Comparison of ENCODE assay signal across 8 cellular contexts in the genomic region with DNA sequence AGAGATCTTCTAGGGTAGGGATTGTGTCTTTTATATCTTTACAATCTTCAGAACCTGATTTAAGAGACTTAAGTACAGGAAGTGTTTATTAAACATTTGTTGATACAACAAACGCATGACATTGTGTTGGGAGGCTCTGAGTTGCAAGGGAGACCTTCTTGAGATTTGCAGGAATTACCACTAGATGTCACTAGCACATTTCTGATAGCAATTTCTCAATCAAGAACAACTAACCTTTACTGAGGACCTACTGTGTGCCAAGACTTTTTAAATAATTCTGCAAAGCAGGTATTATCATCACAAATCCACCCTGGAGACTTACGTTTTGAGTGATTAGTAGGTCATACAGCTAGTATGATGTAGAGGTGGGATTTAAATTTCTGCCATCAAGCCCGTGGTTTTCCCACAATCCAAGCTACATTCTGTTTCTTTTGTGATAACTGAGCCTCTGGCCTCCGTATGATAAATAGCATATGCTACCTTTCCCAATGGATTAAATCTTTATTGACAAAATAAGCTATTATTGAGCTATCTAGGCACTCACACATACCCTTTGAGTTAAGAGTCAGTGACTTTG.
DNase-seq lines count a peak whose midpoint lies in the region; ATAC-seq, FAIRE-seq and TF ChIP-seq lines count a peak whose summit lies in the region.

No MANE protein-coding gene starts in this region.

- no peak overlapping the region for H3K27ac ChIP-seq in H9 (ENCODE audit: insufficient read length, low read depth, low read length)
- H3K27ac ChIP-seq in RWPE1, result no peak overlapping the region
- H3K27ac ChIP-seq in CD4-positive, alpha-beta T cell (ENCODE audit: low read depth, low read length), result no peak overlapping the region

- H3K79me2 ChIP-seq in H9 (ENCODE audit: insufficient read depth, low read length), result no peaks in the 10 kb centered on the region

- no peak overlapping the region for H2BK20ac ChIP-seq in H9 (ENCODE audit: low read depth, low read length, poor library complexity, severe bottlenecking)

- intact Hi-C loops in activated CD4-positive, alpha-beta T cell treated with anti-CD3 and anti-CD28 coated beads for 36 hours (cut with DNase I, micrococcal nuclease), result loop anchor here (10.0 kb wide), 1 partner anchor 1272 kb away; no protein-coding TSS in a partner anchor
- intact Hi-C loops in CD4-positive, alpha-beta T cell (cut with DNase I, micrococcal nuclease), result no loop called here

- H3K4me1 Mint-ChIP-seq in H9, result peaks cover 6 to 8% of the 10 kb centered on the region in 2 experiments; a peak in 3 of 4 replicates
- H3K4me1 Mint-ChIP-seq in activated CD4-positive, alpha-beta T cell treated with anti-CD3 and anti-CD28 coated beads for 36 hours, result no peaks in the 10 kb centered on the region
- no peaks in the 10 kb centered on the region for H3K4me1 Mint-ChIP-seq in CD4-positive, alpha-beta T cell (ENCODE audit: low read depth)

- H3K18ac ChIP-seq in H9 (ENCODE audit: insufficient read length, low read depth, low read length), result no peak overlapping the region

- no peak overlapping the region for H2BK5ac ChIP-seq in H9 (ENCODE audit: insufficient read length, low read length)

- POLR2A ChIA-PET in RWPE1 (lab: Yijun Ruan, JAX; ENCODE audit: low non-redundant PET), result no interaction called here
- POLR2A ChIA-PET in activated CD4-positive, alpha-beta T cell treated with anti-CD3 and anti-CD28 coated beads for 36 hours (lab: Charles Lee), result no interaction called here
- POLR2A ChIA-PET in CD4-positive, alpha-beta T cell (lab: Charles Lee), result no interaction called here

- peak; percentile 92 for FAIRE-seq in D721Med (lab: Jason Lieb, UNC)

- no peak overlapping the region for H3K23ac ChIP-seq in H9 (ENCODE audit: insufficient read length, low read depth, low read length)

- no peak for ATAC-seq in activated CD4-positive, alpha-beta T cell treated with anti-CD3 and anti-CD28 coated beads for 36 hours
- ATAC-seq in CD4-positive, alpha-beta T cell (ENCODE audit: poor library complexity), result no peak

- H2BK12ac ChIP-seq in H9 (ENCODE audit: insufficient read length, low read depth, low read length), result no peak overlapping the region

- TF ChIP-seq CTCF in D721Med (IDR thresholded peaks at IDR 0.05; ENCODE audit: insufficient read depth, missing control alignments) (peak; percentile 76), H9 (conservative IDR thresholded peaks at IDR 0.05) (peak; percentile 87), RWPE1 (conservative IDR thresholded peaks at IDR 0.05; ENCODE audit: low read depth) (peak; percentile 63)
- TF ChIP-seq CTCF in CD4-positive, alpha-beta T cell (IDR thresholded peaks at IDR 0.05), result no peak

- no peak overlapping the region for H3K4ac ChIP-seq in H9 (ENCODE audit: low read depth, low read length)

- H3K4me3 Mint-ChIP-seq in H9, result no peak overlapping the region
- no peak overlapping the region for H3K4me3 Mint-ChIP-seq in activated CD4-positive, alpha-beta T cell treated with anti-CD3 and anti-CD28 coated beads for 36 hours
- no peak overlapping the region for H3K4me3 Mint-ChIP-seq in CD4-positive, alpha-beta T cell

- H3K4me1 ChIP-seq in H9 (ENCODE audit: insufficient read depth, low read length), result no peaks in the 10 kb centered on the region

- H4K5ac ChIP-seq in H9 (ENCODE audit: insufficient read length, low read depth, low read length), result no peak overlapping the region

- WGBS in H9 (ENCODE audit: extremely low coverage, insufficient read length, low lambda C conversion rate), result no CpG with 5 or more reads among the region's 4 CpGs

- H3T11ph ChIP-seq in H9 (ENCODE audit: low read length), result no peak overlapping the region

- no peak overlapping the region for H2AK5ac ChIP-seq in H9 (ENCODE audit: insufficient read length, low read length)

- no peak overlapping the region for H2AFZ ChIP-seq in H9 (ENCODE audit: low read length)

- no peaks in the 10 kb centered on the region for H3K9me3 ChIP-seq in H9 (ENCODE audit: control insufficient read depth, low read depth, low read length)
- peaks cover 4% of the 10 kb centered on the region for H3K9me3 ChIP-seq in CD4-positive, alpha-beta T cell (ENCODE audit: control insufficient read depth, low read length)

- H2BK15ac ChIP-seq in H9 (ENCODE audit: low read depth, low read length), result no peak overlapping the region

- no peak overlapping the region for H3K27ac Mint-ChIP-seq in H9
- no peak overlapping the region for H3K27ac Mint-ChIP-seq in activated CD4-positive, alpha-beta T cell treated with anti-CD3 and anti-CD28 coated beads for 36 hours
- no peak overlapping the region for H3K27ac Mint-ChIP-seq in CD4-positive, alpha-beta T cell

- H3K36me3 Mint-ChIP-seq in H9 (ENCODE audit: insufficient read depth in 1 of 3, low read depth in 3 of 3), result peaks cover 2 to 13% (median 9%) of the 10 kb centered on the region in 3 experiments; a peak in 6 of 7 replicates
- no peaks in the 10 kb centered on the region for H3K36me3 Mint-ChIP-seq in activated CD4-positive, alpha-beta T cell treated with anti-CD3 and anti-CD28 coated beads for 36 hours (ENCODE audit: low read depth)
- no peaks in the 10 kb centered on the region for H3K36me3 Mint-ChIP-seq in CD4-positive, alpha-beta T cell (ENCODE audit: low read depth)

- no peaks in the 10 kb centered on the region for H3K23me2 ChIP-seq in H9 (ENCODE audit: insufficient read length, low read depth, low read length, poor library complexity, severe bottlenecking)

- no peaks in the 10 kb centered on the region for H3K27me3 ChIP-seq in H9 (ENCODE audit: insufficient read depth, low read length)
- no peaks in the 10 kb centered on the region for H3K27me3 ChIP-seq in CD4-positive, alpha-beta T cell (ENCODE audit: control insufficient read depth, insufficient read depth, low read length)

- H4K91ac ChIP-seq in H9 (ENCODE audit: insufficient read length, low read depth, low read length), result no peak overlapping the region

- no peak overlapping the region for H3K14ac ChIP-seq in H9 (ENCODE audit: insufficient read depth, low read length)

- H3K27me3 Mint-ChIP-seq in H9 (ENCODE audit: low read depth), result no peaks in the 10 kb centered on the region
- no peaks in the 10 kb centered on the region for H3K27me3 Mint-ChIP-seq in activated CD4-positive, alpha-beta T cell treated with anti-CD3 and anti-CD28 coated beads for 36 hours
- no peaks in the 10 kb centered on the region for H3K27me3 Mint-ChIP-seq in CD4-positive, alpha-beta T cell

- H2BK120ac ChIP-seq in H9 (ENCODE audit: low read depth, low read length, poor library complexity, severe bottlenecking), result no peak overlapping the region

- no peak for DNase-seq in D721Med (ENCODE audit: insufficient read length, low spot score)
- DNase-seq in H9, result no peak
- peak; percentile 12 for DNase-seq in RWPE1 (ENCODE audit: low spot score)
- DNase-seq in iris pigment epithelial cell (ENCODE audit: low read depth), result peak; percentile 33
- no peak for DNase-seq in activated CD4-positive, alpha-beta T cell treated with anti-CD3 and anti-CD28 coated beads for 36 hours
- no peak for DNase-seq in CD4-positive, alpha-beta T cell
- no peak for DNase-seq in germinal center (ENCODE audit: low spot score)
- DNase-seq in stimulated activated naive CD4-positive, alpha-beta T cell (lab: John Stamatoyannopoulos, UW), result no peak

- H3K56ac ChIP-seq in H9 (ENCODE audit: insufficient read length, low read depth, low read length), result no peak overlapping the region

- no peak overlapping the region for H3K9ac ChIP-seq in H9 (ENCODE audit: extremely low read depth, insufficient read length, low read length)

- no peak overlapping the region for H4K8ac ChIP-seq in H9 (replicated peaks; ENCODE audit: insufficient read length, low read depth, low read length)

- CTCF ChIA-PET in RWPE1 (lab: Yijun Ruan, JAX), result interaction anchor here (0.7 to 1.0 kb wide), 2 partner anchors 496 to 694 kb away, joined by 3 to 4 read pairs; no protein-coding TSS in a partner anchor
- CTCF ChIA-PET in activated CD4-positive, alpha-beta T cell treated with anti-CD3 and anti-CD28 coated beads for 36 hours (lab: Charles Lee), result interaction anchor here (0.7 kb wide), 3 partner anchors 90 to 1877 kb away, joined by 3 to 7 read pairs (median 3); no protein-coding TSS in a partner anchor
- CTCF ChIA-PET in CD4-positive, alpha-beta T cell (lab: Charles Lee), result no interaction called here

- H3K9me3 Mint-ChIP-seq in H9, result peaks cover 7 to 8% of the 10 kb centered on the region in 2 experiments
- no peaks in the 10 kb centered on the region for H3K9me3 Mint-ChIP-seq in activated CD4-positive, alpha-beta T cell treated with anti-CD3 and anti-CD28 coated beads for 36 hours (ENCODE audit: low read depth)
- no peaks in the 10 kb centered on the region for H3K9me3 Mint-ChIP-seq in CD4-positive, alpha-beta T cell

- no peak overlapping the region for H3K4me2 ChIP-seq in H9 (ENCODE audit: insufficient read depth, insufficient read length, low read length)

- H3K79me1 ChIP-seq in H9 (ENCODE audit: insufficient read depth, low read depth, low read length, poor library complexity, severe bottlenecking), result no peaks in the 10 kb centered on the region

- H4K20me1 ChIP-seq in H9 (ENCODE audit: control insufficient read depth, insufficient read depth, insufficient read length), result no peaks in the 10 kb centered on the region

Comparison
In these comparisons a context has a peak if more than half of its experiments do, and no peak if none do; other contexts are left out.
1. DNase-seq: peak in RWPE1 (single experiment) and iris pigment epithelial cell (single experiment); none in D721Med (single experiment), H9 (single experiment), activated CD4-positive, alpha-beta T cell treated with anti-CD3 and anti-CD28 coated beads for 36 hours (single experiment), CD4-positive, alpha-beta T cell (0 of 10), germinal center (single experiment) and stimulated activated naive CD4-positive, alpha-beta T cell (0 of 6).
2. intact Hi-C loops: an anchor here in activated CD4-positive, alpha-beta T cell treated with anti-CD3 and anti-CD28 coated beads for 36 hours (10.0 kb wide); none called in CD4-positive, alpha-beta T cell.